Comparison of ENCODE assay signal across 1 cellular context in the genomic region with DNA sequence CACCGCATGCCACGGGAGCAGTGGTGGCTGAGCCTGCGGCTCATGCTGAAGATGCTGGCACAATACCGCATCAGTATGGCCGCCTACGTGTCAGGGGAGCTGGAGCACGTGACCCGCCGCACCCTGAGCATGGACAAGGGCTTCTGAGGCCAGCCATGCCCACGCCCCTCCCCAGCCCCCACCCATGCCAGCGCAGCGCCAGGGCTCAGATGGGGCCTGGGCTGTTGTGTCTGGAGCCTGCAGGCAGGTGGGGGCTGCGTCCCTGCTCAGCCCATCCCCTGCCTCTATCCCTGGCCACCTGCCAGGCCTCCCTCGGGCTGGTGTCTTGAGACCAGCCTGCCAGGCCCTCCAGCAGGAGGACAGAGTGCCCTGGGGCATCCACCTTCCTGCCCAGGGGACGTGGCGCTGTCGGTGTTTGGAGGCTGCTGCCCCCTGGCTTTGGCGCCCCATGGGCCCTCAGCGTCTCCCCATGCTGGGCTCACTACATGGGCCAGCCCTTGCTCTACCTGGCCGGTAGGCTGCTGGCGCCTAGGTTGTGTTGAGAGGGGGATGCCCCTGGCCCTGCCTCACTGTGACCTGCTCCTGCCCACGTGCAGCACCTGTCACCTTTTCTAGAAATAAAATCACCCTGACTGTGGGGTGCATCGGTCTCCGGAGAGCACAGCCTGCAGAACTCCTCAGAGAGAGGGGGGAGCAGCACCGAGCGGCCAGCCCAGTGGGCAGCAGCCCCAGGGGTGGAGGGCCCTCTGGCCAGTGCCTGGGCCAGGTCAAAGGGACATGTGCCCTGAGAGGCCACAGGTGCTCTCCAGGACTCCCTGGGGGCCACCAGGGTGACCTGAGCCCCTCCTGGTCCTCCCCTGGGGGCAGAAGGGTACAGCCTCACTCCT.
TF ChIP-seq lines count a peak whose summit lies in the region.

No MANE protein-coding gene starts in this region.

TF ChIP-seq in GM12878, 131 proteins besides CTCF, POLR2A, EP300 and RAD21:
- TF ChIP-seq NRF1 (conservative IDR thresholded peaks at IDR 0.05; ENCODE audit: low read depth, low read length) (no peak), ZBTB33 (IDR thresholded peaks at IDR 0.05) (peak; percentile 98)
